ENCODE assay signal across 17 cellular contexts in the genomic region with DNA sequence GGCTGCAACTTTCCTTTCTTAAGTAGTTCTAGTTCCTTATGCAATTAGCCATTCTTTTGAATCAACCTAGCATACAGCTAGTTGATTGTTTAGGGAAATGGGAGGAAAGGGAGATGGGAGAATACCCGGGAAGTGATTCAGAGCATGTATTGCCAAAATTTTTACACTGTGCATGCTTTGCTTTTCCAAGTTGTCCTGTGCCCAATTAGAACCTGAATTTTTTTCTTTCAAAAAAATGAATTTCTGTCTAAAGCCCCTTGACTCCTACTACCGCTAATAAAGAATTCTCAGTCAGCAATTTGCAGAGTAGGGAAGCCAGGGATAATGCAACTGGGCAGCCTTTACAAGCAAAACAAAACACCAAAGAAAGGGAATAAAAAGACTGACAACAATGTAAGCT.
DNase-seq lines count a peak whose midpoint lies in the region; TF ChIP-seq lines count a peak whose summit lies in the region.
"Had no signal": no experiment of that assay in that cellular context is flagged by ENCODE, and none has a peak within 500 bp of the region (broad histone marks: within the 10 kb centered on the region; RNA-seq: fewer than 3 reads in every experiment).

No MANE protein-coding gene starts in this region.

- H3K27ac ChIP-seq in ascending aorta (peak overlapping the region; percentile 7 to 52), substantia nigra (ENCODE audit: low read depth, low read length, poor library complexity, severe bottlenecking) (peak overlapping the region; percentile 6)
- H3K27ac ChIP-seq: 22Rv1, epithelial cell of prostate, tibial nerve had no signal

- H3K36me3 ChIP-seq in ascending aorta: no peaks in the 10 kb centered on the region
- H3K36me3 ChIP-seq: tibial nerve had no signal

- H3K9me3 ChIP-seq in ascending aorta: no peaks in the 10 kb centered on the region
- H3K9me3 ChIP-seq: tibial nerve had no signal

- DNase-seq in DMS 273 (lab: John Stamatoyannopoulos, UW; ENCODE audit: unreplicated experiment) (peak; percentile 39), DMS 273 treated with DMSO at 0.1 percent for 48 hours (lab: John Stamatoyannopoulos, UW) (no peak), ascending aorta (ENCODE audit: low spot score in 2 of 2) (no peak), foreskin melanocyte (peak; percentile 35), substantia nigra (lab: John Stamatoyannopoulos, UW) (no peak), NCI-H774 (lab: John Stamatoyannopoulos, UW) (no peak), cerebellar nuclear complex (lab: John Stamatoyannopoulos, UW) (no peak), G401 (ENCODE audit: low spot score) (no peak)
- DNase-seq: activated CD4-positive, CD25-positive, alpha-beta regulatory T cell treated with anti-CD3 and anti-CD28 coated beads, Interleukin-2, amount 50 U/mL, for 72 hours; activated T-cell treated with anti-CD3 and anti-CD28 coated beads, Interleukin-2, amount 50 U/mL, for 72 hours; immature natural killer cell; naive B cell; NCI-H1694 treated with DMSO at 0.1 percent for 48 hours; small intestine had no signal

- intact Hi-C loops in ascending aorta (cut with DNase I): no loop called here

- no peaks in the 10 kb centered on the region for H3K27me3 ChIP-seq in ascending aorta
- H3K27me3 ChIP-seq: tibial nerve had no signal

- TF ChIP-seq CTCF in ascending aorta (IDR thresholded peaks at IDR 0.05): no peak

- peaks cover 6 to 8% of the 10 kb centered on the region in 2 donors for H3K4me1 ChIP-seq in ascending aorta

- in situ Hi-C loops in G401 (cut with HindIII; ENCODE audit: low sequenced_read_pairs): no loop called here

- H3K4me3 ChIP-seq in ascending aorta: no peak overlapping the region
- H3K4me3 ChIP-seq: tibial nerve had no signal

Comparison
In these comparisons a context has a peak if more than half of its experiments do, and no peak if none do; other contexts are left out.
1. DNase-seq: peak in DMS 273 (single experiment) and foreskin melanocyte (single experiment); none in DMS 273 treated with DMSO at 0.1 percent for 48 hours (single experiment), ascending aorta (0 of 2), substantia nigra (0 of 49), NCI-H774 (single experiment), cerebellar nuclear complex (0 of 2) and G401 (single experiment).